8 cellular contexts compared by ENCODE assay signal in the genomic region with DNA sequence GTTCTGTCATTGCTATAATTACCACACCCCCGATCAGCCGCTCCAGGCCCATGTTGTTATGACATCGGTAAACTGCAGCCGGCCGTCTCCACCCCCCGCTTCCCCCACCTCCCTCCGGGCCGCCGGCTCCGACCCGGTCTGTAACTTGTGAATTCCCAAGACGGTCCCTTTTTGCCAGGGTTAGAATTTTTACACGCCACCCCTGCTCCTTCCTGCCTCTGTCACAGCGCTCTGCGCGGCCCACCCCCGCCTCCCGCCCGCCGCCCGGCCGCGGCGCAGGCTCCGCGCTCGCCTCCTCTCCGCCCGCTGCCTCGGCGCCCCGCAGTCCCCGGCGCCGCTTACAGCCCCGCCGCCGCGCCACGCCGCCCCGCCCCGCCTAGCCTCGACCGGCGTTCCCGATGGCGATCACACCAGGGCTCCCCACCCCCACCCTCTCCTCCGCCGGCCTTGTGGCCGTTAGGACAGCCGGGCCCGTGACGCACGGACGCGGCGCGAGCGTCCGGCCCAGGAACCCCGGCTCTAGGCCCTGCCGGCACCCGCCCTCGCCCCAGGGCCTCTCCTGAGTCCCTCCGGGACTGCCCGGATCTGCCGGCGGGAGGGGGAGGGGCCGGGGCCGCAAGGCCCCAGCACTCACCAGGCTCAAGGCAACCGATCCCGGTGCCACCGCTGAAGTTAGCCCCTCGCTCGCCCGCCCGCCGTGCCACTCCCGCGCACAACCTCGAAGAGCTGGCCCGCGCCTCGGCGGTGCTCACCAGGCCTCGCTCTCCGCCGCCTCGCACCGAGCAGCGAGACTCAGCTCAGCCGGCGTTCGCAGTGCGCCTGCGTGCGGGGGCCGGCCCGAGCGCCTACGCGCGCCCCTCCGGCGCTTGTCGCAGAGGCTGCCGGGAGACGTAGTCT. TPM values are rescaled to one million over a fixed set of nuclear protein-coding genes. Genes with fewer than 3 reads are reported as not detected.
DNase-seq lines count a peak whose midpoint lies in the region; ATAC-seq, FAIRE-seq and TF ChIP-seq lines count a peak whose summit lies in the region.

A gene (minus strand): TSS at position 817 of the 897 bp plus-strand sequence. CDS start 18,374 bp downstream, outside the sequence.

- 0% methylated on average over 14 of the region's 109 CpGs for WGBS in esophagus muscularis mucosa

- DNase-seq in DMS79 (lab: John Stamatoyannopoulos, UW) (peak; percentile 74), KBM-7 (peak; percentile 89), RCC 7860 (ENCODE audit: low spot score) (peak; percentile 67), esophagus muscularis mucosa (ENCODE audit: extremely low spot score) (peak; percentile 94), myocyte (ENCODE audit: low read depth) (peak; percentile 88)
- peak; percentile 91 to 93 for DNase-seq in activated T-cell treated with anti-CD3 and anti-CD28 coated beads, Interleukin-2, amount 50 U/mL, for 72 hours
- peak; percentile 66 to 87 for DNase-seq in stimulated activated CD8-positive, alpha-beta memory T cell treated with anti-CD3 and anti-CD28 coated beads, Interleukin-7, amount 100 ng/mL, for 4 hours (ENCODE audit: low read depth in 2 of 2)

- H3K4me1 Mint-ChIP-seq in activated T-cell treated with anti-CD3 and anti-CD28 coated beads, Interleukin-2, amount 50 U/mL, for 72 hours (ENCODE audit: low read depth), result peaks cover 54% of the 10 kb centered on the region

- TF ChIP-seq EP300 in esophagus muscularis mucosa (IDR thresholded peaks at IDR 0.05), result no peak

- no peak for TF ChIP-seq CTCF in esophagus muscularis mucosa (IDR thresholded peaks at IDR 0.05)

- H3K4me1 ChIP-seq in esophagus muscularis mucosa, result peaks cover 27 to 41% (median 35%) of the 10 kb centered on the region in 4 donors

- peaks cover 0 to 3% (median 0%) of the 10 kb centered on the region in 4 donors for H3K9me3 ChIP-seq in esophagus muscularis mucosa

- H3K9me3 Mint-ChIP-seq in activated T-cell treated with anti-CD3 and anti-CD28 coated beads, Interleukin-2, amount 50 U/mL, for 72 hours, result peaks cover 2 to 3% of the 10 kb centered on the region in 2 donors

- peak; percentile 88 for ATAC-seq in GM21723 (IDR thresholded peaks at IDR 0.05; ENCODE audit: unreplicated experiment)
- peak; percentile 89 to 91 for ATAC-seq in activated T-cell treated with anti-CD3 and anti-CD28 coated beads, Interleukin-2, amount 50 U/mL, for 72 hours (replicated peaks in 1 of 2)

- peak; percentile 95 for TF ChIP-seq POLR2A in esophagus muscularis mucosa (IDR thresholded peaks at IDR 0.05; ENCODE audit: low read depth)

- peak within 1 kb of the TSS; percentile 95 to 98 (median 97) for H3K27ac ChIP-seq in esophagus muscularis mucosa (replicated peaks in 1 of 4)

- FAIRE-seq in RCC 7860 (lab: Jason Lieb, UNC), result no peak

- intact Hi-C loops in esophagus muscularis mucosa (cut with DNase I), result no loop called here

- no peaks in the 10 kb centered on the region for H3K27me3 ChIP-seq in esophagus muscularis mucosa

- peak within 1 kb of the TSS; percentile 90 to 94 for H3K4me3 Mint-ChIP-seq in activated T-cell treated with anti-CD3 and anti-CD28 coated beads, Interleukin-2, amount 50 U/mL, for 72 hours

- peak within 1 kb of the TSS; percentile 81 to 93 (median 90) for H3K4me3 ChIP-seq in esophagus muscularis mucosa

- in situ Hi-C loops in KBM-7 (cut with MboI; ENCODE audit: low pct_unique_long_range_greater_than_20kb, low sequenced_read_pairs), result no loop called here

- H3K27ac Mint-ChIP-seq in activated T-cell treated with anti-CD3 and anti-CD28 coated beads, Interleukin-2, amount 50 U/mL, for 72 hours, result peak within 1 kb of the TSS; percentile 87

- peaks cover 7% of the 10 kb centered on the region in 2 donors for H3K36me3 Mint-ChIP-seq in activated T-cell treated with anti-CD3 and anti-CD28 coated beads, Interleukin-2, amount 50 U/mL, for 72 hours (ENCODE audit: insufficient read depth in 2 of 2)

- peaks cover 5% of the 10 kb centered on the region for H3K27me3 Mint-ChIP-seq in activated T-cell treated with anti-CD3 and anti-CD28 coated beads, Interleukin-2, amount 50 U/mL, for 72 hours (ENCODE audit: low read depth)

- no peaks in the 10 kb centered on the region for H3K36me3 ChIP-seq in esophagus muscularis mucosa

RNA-seq across cellular contexts. Expression of the gene that starts here (rescaled TPM):
- 10 to 100 TPM; 54.3 to 69.9 TPM for total RNA-seq in activated T-cell treated with anti-CD3 and anti-CD28 coated beads, Interleukin-2, amount 50 U/mL, for 72 hours
- 10 to 100 TPM; 28.2 to 47.4 (median 45.3) TPM for total RNA-seq in esophagus muscularis mucosa
- total RNA-seq in myocyte, result 46.0 and 55.4 TPM in 2 replicates
- 36.7 TPM for polyA plus RNA-seq in myocyte (2012)

Comparison
In these comparisons a context has a peak if more than half of its experiments do, and no peak if none do; other contexts are left out.
1. Peak in every context shown above with its lines: DNase-seq, ATAC-seq, H3K4me3 ChIP-seq and H3K27ac ChIP-seq.